1 cellular context compared by ENCODE assay signal in the genomic region with DNA sequence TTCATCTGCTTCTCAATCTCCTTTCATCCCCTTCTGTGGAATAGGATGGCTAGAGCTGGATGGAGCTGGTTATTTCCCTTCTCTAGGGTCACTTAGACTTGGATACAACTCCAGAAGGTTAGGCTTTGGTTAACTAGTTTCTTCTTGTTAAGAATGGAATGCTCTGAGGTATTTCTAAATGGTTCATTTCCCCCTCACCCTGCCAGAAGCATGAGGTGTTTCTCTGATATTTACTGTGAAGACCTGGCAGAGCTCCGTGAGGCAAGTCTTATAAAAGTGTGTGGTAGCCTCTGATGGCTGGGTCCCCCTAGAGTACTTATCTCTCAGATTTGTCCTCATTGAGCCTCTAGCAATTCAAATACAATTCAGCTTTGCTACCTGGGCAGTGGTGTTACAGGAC.
TF ChIP-seq lines count a peak whose summit lies in the region.

No MANE protein-coding gene starts in this region.

TF ChIP-seq in H1, 55 proteins besides CTCF, POLR2A, EP300 and RAD21:
- TF ChIP-seq RFX5 (IDR thresholded peaks at IDR 0.05; ENCODE audit: borderline replicate concordance, low read depth, low read length) = no peak
- no peak for TF ChIP-seq CBX8 (IDR thresholded peaks at IDR 0.05; ENCODE audit: borderline replicate concordance, low read depth, low read length)
- no peak for TF ChIP-seq POU5F1 (IDR thresholded peaks at IDR 0.05; ENCODE audit: low read depth, low read length)
